ENCODE assay signal across 17 cellular contexts in genomic region chr12:114916124-114916523, GRCh38.
A peak's percentile ranks its signal among the peaks of the same experiment; 100 is the strongest.
DNase-seq lines count a peak whose midpoint lies in the region; ATAC-seq, FAIRE-seq and TF ChIP-seq lines count a peak whose summit lies in the region.
"Had no signal": no experiment of that assay in that cellular context is flagged by ENCODE, and none has a peak within 500 bp of the region (broad histone marks: within the 10 kb centered on the region; RNA-seq: fewer than 3 reads in every experiment).

No MANE protein-coding gene starts in this region.

- H3K9ac ChIP-seq in astrocyte (ENCODE audit: low read length): no peak overlapping the region

- no peak for TF ChIP-seq CTCF in HFF-Myc (IDR thresholded peaks at IDR 0.05; ENCODE audit: low read depth, low read length, missing control alignments)
- no peak for TF ChIP-seq CTCF in astrocyte (IDR thresholded peaks at IDR 0.05; ENCODE audit: insufficient read depth, low read depth, low read length)

- H3K27me3 Mint-ChIP-seq in astrocyte (ENCODE audit: low read depth, unreplicated experiment): peaks cover under 1% of the 10 kb centered on the region
- H3K27me3 Mint-ChIP-seq: activated CD4-positive, alpha-beta T cell treated with anti-CD3 and anti-CD28 coated beads, Interleukin-2, amount 10 ng/mL, durations not matched to agents 24 days and 14 days had no signal

- no peaks in the 10 kb centered on the region for H3K36me3 ChIP-seq in astrocyte (ENCODE audit: insufficient read depth, low read length)
- H3K36me3 ChIP-seq: esophagus squamous epithelium had no signal

- peaks cover 4% of the 10 kb centered on the region for H3K4me1 Mint-ChIP-seq in astrocyte (ENCODE audit: low read depth, unreplicated experiment)
- H3K4me1 Mint-ChIP-seq: activated CD4-positive, alpha-beta T cell treated with anti-CD3 and anti-CD28 coated beads, Interleukin-2, amount 10 ng/mL, durations not matched to agents 24 days and 14 days had no signal

- no peaks in the 10 kb centered on the region for H3K9me3 Mint-ChIP-seq in astrocyte (ENCODE audit: unreplicated experiment)

- ATAC-seq in HG02678 (IDR thresholded peaks at IDR 0.05; ENCODE audit: unreplicated experiment): no peak

- no peak for FAIRE-seq in astrocyte (lab: Jason Lieb, UNC)
- FAIRE-seq: GM12892 had no signal

- H3K4me2 ChIP-seq in astrocyte (ENCODE audit: low read length): no peak overlapping the region

- no peak overlapping the region for H2AFZ ChIP-seq in astrocyte (ENCODE audit: low read depth, low read length)

- peaks cover 45% of the 10 kb centered on the region for H3K4me1 ChIP-seq in astrocyte (ENCODE audit: insufficient read depth, low read length)

- H3K27ac ChIP-seq in astrocyte (ENCODE audit: low read depth, low read length): no peak overlapping the region
- H3K27ac ChIP-seq: esophagus squamous epithelium had no signal

- H3K9me3 ChIP-seq in astrocyte (ENCODE audit: insufficient read depth, low read depth, low read length): no peaks in the 10 kb centered on the region

- H3K27me3 ChIP-seq in astrocyte (ENCODE audit: insufficient read depth, low read length): no peaks in the 10 kb centered on the region
- H3K27me3 ChIP-seq: esophagus squamous epithelium had no signal

- no peaks in the 10 kb centered on the region for H3K36me3 Mint-ChIP-seq in astrocyte (ENCODE audit: low read depth, unreplicated experiment)

- DNase-seq in AG08395 (ENCODE audit: low spot score) (peak; percentile 86), HFF-Myc (ENCODE audit: extremely low read depth, low read depth) (peak; percentile 96), astrocyte (ENCODE audit: low read depth) (peak; percentile 62), kidney tubule cell (ENCODE audit: low spot score) (peak; percentile 15), NCI-H774 (lab: John Stamatoyannopoulos, UW) (no peak), SW 1271 (lab: John Stamatoyannopoulos, UW) (no peak)
- DNase-seq in activated naive CD4-positive, alpha-beta T cell treated with anti-CD3 and anti-CD28 coated beads, Interleukin-2, amount 50 U/mL, for 16 hours: no peak
- DNase-seq: ACHN; activated CD4-positive, alpha-beta T cell treated with anti-CD3 and anti-CD28 coated beads, Interleukin-2, amount 10 ng/mL, durations not matched to agents 24 days and 14 days; cortex of kidney; esophagus squamous epithelium; Karpas-422; NCI-H1930; nucleus accumbens; RPMI8226 had no signal

- H3K4me3 ChIP-seq in HFF-Myc (replicated peaks; ENCODE audit: low read depth, low read length): no peak overlapping the region
- no peak overlapping the region for H3K4me3 ChIP-seq in astrocyte (ENCODE audit: insufficient read depth, low read depth, low read length)
- H3K4me3 ChIP-seq: esophagus squamous epithelium had no signal

- no peak overlapping the region for H3K4me3 Mint-ChIP-seq in astrocyte (ENCODE audit: unreplicated experiment)
- H3K4me3 Mint-ChIP-seq: activated CD4-positive, alpha-beta T cell treated with anti-CD3 and anti-CD28 coated beads, Interleukin-2, amount 10 ng/mL, durations not matched to agents 24 days and 14 days had no signal

- H4K20me1 ChIP-seq in astrocyte (ENCODE audit: insufficient read depth, low read length): no peaks in the 10 kb centered on the region

- no peaks in the 10 kb centered on the region for H3K79me2 ChIP-seq in astrocyte (ENCODE audit: insufficient read depth, low read length)

- H3K27ac Mint-ChIP-seq in astrocyte (ENCODE audit: unreplicated experiment): no peak overlapping the region
- H3K27ac Mint-ChIP-seq: activated CD4-positive, alpha-beta T cell treated with anti-CD3 and anti-CD28 coated beads, Interleukin-2, amount 10 ng/mL, durations not matched to agents 24 days and 14 days had no signal

Comparison
In these comparisons a context has a peak if more than half of its experiments do, and no peak if none do; other contexts are left out.
1. DNase-seq: peak in AG08395 (single experiment), HFF-Myc (single experiment), astrocyte (single experiment) and kidney tubule cell (single experiment); none in NCI-H774 (single experiment), SW 1271 (0 of 2) and activated naive CD4-positive, alpha-beta T cell treated with anti-CD3 and anti-CD28 coated beads, Interleukin-2, amount 50 U/mL, for 16 hours (single experiment).